ENCODE assay signal across 1 cellular context in the genomic region with DNA sequence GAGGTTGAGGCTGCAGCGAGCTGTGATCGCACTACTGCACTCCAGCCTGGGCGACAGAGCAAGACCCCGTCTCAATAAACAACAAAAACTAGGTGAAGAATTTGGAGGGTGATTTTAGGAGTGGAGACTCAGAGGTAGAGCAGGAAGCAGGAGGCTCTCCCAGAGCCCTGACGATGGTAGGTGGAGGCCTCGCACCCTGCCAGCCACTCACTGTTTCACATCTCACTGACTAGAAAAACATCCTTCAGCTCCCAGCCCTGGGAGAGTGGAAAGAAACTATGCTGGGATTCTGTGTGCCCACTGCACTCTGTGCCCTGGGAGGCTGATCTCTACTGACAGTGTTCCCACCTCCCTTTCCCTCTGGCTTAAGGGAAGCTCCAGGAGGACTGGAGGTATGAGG.
A peak's percentile ranks its signal among the peaks of the same experiment; 100 is the strongest.
TF ChIP-seq lines count a peak whose summit lies in the region.

No MANE protein-coding gene starts in this region.

TF ChIP-seq in WTC11, 78 proteins besides CTCF, POLR2A, EP300 and RAD21:
- TF ChIP-seq ZNF121 (CRISPR knock-in tag; IDR thresholded peaks at IDR 0.05) = peak; percentile 67; the same call in 1 of the 2 replicates
- TF ChIP-seq, protein P1, sequence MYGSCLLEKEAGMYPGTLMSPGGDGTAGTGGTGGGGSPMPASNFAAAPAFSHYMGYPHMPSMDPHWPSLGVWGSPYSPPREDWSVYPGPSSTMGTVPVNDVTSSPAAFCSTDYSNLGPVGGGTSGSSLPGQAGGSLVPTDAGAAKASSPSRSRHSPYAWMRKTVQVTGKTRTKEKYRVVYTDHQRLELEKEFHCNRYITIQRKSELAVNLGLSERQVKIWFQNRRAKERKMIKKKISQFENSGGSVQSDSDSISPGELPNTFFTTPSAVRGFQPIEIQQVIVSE (CRISPR knock-in tag; IDR thresholded peaks at IDR 0.05; ENCODE audit: borderline replicate concordance) = no peak
- TF ChIP-seq, protein P2, sequence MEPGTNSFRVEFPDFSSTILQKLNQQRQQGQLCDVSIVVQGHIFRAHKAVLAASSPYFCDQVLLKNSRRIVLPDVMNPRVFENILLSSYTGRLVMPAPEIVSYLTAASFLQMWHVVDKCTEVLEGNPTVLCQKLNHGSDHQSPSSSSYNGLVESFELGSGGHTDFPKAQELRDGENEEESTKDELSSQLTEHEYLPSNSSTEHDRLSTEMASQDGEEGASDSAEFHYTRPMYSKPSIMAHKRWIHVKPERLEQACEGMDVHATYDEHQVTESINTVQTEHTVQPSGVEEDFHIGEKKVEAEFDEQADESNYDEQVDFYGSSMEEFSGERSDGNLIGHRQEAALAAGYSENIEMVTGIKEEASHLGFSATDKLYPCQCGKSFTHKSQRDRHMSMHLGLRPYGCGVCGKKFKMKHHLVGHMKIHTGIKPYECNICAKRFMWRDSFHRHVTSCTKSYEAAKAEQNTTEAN (CRISPR knock-in tag; IDR thresholded peaks at IDR 0.05) = no peak
- TF ChIP-seq, protein P3, sequence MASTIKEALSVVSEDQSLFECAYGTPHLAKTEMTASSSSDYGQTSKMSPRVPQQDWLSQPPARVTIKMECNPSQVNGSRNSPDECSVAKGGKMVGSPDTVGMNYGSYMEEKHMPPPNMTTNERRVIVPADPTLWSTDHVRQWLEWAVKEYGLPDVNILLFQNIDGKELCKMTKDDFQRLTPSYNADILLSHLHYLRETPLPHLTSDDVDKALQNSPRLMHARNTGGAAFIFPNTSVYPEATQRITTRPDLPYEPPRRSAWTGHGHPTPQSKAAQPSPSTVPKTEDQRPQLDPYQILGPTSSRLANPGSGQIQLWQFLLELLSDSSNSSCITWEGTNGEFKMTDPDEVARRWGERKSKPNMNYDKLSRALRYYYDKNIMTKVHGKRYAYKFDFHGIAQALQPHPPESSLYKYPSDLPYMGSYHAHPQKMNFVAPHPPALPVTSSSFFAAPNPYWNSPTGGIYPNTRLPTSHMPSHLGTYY (CRISPR knock-in tag; IDR thresholded peaks at IDR 0.05) = no peak
